8 cellular contexts compared by ENCODE assay signal in genomic region chr16:87869061-87869878, GRCh38. TPM values are rescaled to one million over a fixed set of nuclear protein-coding genes. Genes with fewer than 3 reads are reported as not detected.
DNase-seq lines count a peak whose midpoint lies in the region; ATAC-seq and TF ChIP-seq lines count a peak whose summit lies in the region.
"Not testable (repeated sequence)": the region's sequence is repeated elsewhere in the genome, so short reads cannot be mapped to it uniquely, and the experiment has no call there.

TSS of gene SLC7A5 (minus strand) at chr16:87869507. CDS start at chr16:87869422, 85 bp downstream.

- dilution Hi-C loops in mammary epithelial cell (cut with HindIII; ENCODE audit: low sequenced_read_pairs) = not testable (repeated sequence)

- not testable (repeated sequence) for TF ChIP-seq CTCF in mammary epithelial cell (conservative IDR thresholded peaks at IDR 0.05 in 1 of 2, IDR thresholded peaks at IDR 0.05 in 1 of 2; ENCODE audit: extremely low read depth in 1 of 2, insufficient read depth in 1 of 2, low read depth in 1 of 2, low read length in 2 of 2); gastrocnemius medialis (IDR thresholded peaks at IDR 0.05 in 4 of 5, conservative IDR thresholded peaks at IDR 0.05 in 1 of 5); uterus (IDR thresholded peaks at IDR 0.05)

- peaks cover 34% of the 10 kb centered on the region for H3K4me1 ChIP-seq in mammary epithelial cell (ENCODE audit: insufficient read depth, low read length)
- H3K4me1 ChIP-seq in iPS-20b (ENCODE audit: insufficient read depth, low read length) = peaks cover 13% of the 10 kb centered on the region
- not testable (repeated sequence) for H3K4me1 ChIP-seq in gastrocnemius medialis, uterus

- 7% methylated on average over 5 of the region's 109 CpGs for WGBS in mammary epithelial cell (ENCODE audit: low coverage, missing lambda C conversion rate)

- not testable (repeated sequence) for H3K9me3 ChIP-seq in mammary epithelial cell (replicated peaks; ENCODE audit: insufficient read depth, low read length); iPS-20b (ENCODE audit: insufficient read depth, low read depth, low read length); gastrocnemius medialis; uterus

- TF ChIP-seq POLR2A in gastrocnemius medialis (IDR thresholded peaks at IDR 0.05) = peak; percentile 88 to 89
- peak in 1 of 2 donors; percentile 41 for TF ChIP-seq POLR2A in uterus (IDR thresholded peaks at IDR 0.05)

- ATAC-seq in GM18502 (IDR thresholded peaks at IDR 0.05; ENCODE audit: poor library complexity, unreplicated experiment) (peak; percentile 56), HG02884 (IDR thresholded peaks at IDR 0.05; ENCODE audit: unreplicated experiment) (peak; percentile 50), gastrocnemius medialis (peak; percentile 55 to 73)

- TSS peak; percentile 39 for BruUV-seq in mammary epithelial cell (replicated peaks; lab: Mats Ljungman, UMichigan)

- H3K36me3 ChIP-seq in mammary epithelial cell (ENCODE audit: insufficient read depth, low read length) = peaks cover 18% of the 10 kb centered on the region
- not testable (repeated sequence) for H3K36me3 ChIP-seq in iPS-20b (ENCODE audit: insufficient read depth, low read depth, low read length); gastrocnemius medialis; uterus

- H3K27ac ChIP-seq in mammary epithelial cell (ENCODE audit: insufficient read depth, low read depth, low read length) = peak within 1 kb of the TSS; percentile 75
- H3K27ac ChIP-seq in iPS-20b (ENCODE audit: low read length); uterus: not testable (repeated sequence)
- H3K27ac ChIP-seq in gastrocnemius medialis = peak within 1 kb of the TSS; percentile 27 to 68 (median 42)

- CTCF ChIA-PET in mammary epithelial cell (lab: Charles Lee; ENCODE audit: low non-redundant PET) = interaction anchor here (0.5 to 2.0 kb wide), 2 partner anchors 62 to 90 kb away, joined by 5 to 13 read pairs; no protein-coding TSS in a partner anchor

- H3K9ac ChIP-seq in mammary epithelial cell (ENCODE audit: insufficient read depth, low read length) (peak within 1 kb of the TSS; percentile 79), iPS-20b (ENCODE audit: low read depth, low read length) (peak within 1 kb of the TSS; percentile 68; the same call in 1 of the 2 replicates)

- in situ Hi-C loops in mammary epithelial cell (cut with MboI; ENCODE audit: low sequenced_read_pairs in 2 of 2) = loop anchor here in 1 of 2 donors (5.0 kb wide), 1 partner anchor 92 kb away; no protein-coding TSS in a partner anchor
- in situ Hi-C loops in gastrocnemius medialis (cut with MboI; ENCODE audit: low sequenced_read_pairs in 4 of 4) = not testable (repeated sequence)

- H3K4me3 ChIP-seq in mammary epithelial cell (replicated peaks in 1 of 3; ENCODE audit: insufficient read depth in 1 of 3, low read depth in 2 of 3, low read length in 3 of 3) = peak within 1 kb of the TSS; percentile 81 to 91 (median 86)
- H3K4me3 ChIP-seq in iPS-20b (ENCODE audit: low read length) = peak within 1 kb of the TSS; percentile 80
- H3K4me3 ChIP-seq in gastrocnemius medialis = peak within 1 kb of the TSS; percentile 54 to 67 (median 57)
- peak within 1 kb of the TSS; percentile 16 to 21 for H3K4me3 ChIP-seq in uterus

- DNase-seq in NCI-H2171 (lab: John Stamatoyannopoulos, UW) (peak; percentile 68), mammary epithelial cell (peak; percentile 76), gastrocnemius medialis (peak; percentile 69 to 74), uterus (peak; percentile 33 to 60)
- DNase-seq in activated CD4-positive, CD25-positive, alpha-beta regulatory T cell treated with anti-CD3 and anti-CD28 coated beads, Interleukin-2, amount 50 U/mL, for 72 hours = peak; percentile 93

- peak within 1 kb of the TSS; percentile 13 for H2AFZ ChIP-seq in mammary epithelial cell (ENCODE audit: low read depth, low read length)

- intact Hi-C loops in mammary epithelial cell (cut with micrococcal nuclease); uterus (cut with DNase I; ENCODE audit: low total_unique reads): not testable (repeated sequence)
- intact Hi-C loops in gastrocnemius medialis (cut with DNase I; ENCODE audit: low total_unique reads) = loop anchor here (10.0 kb wide), 1 partner anchor 946 kb away; the partner anchor contains the start of gene APRT

- peaks cover 49% of the 10 kb centered on the region for H3K79me2 ChIP-seq in mammary epithelial cell (ENCODE audit: insufficient read depth, low read length)

- peak within 1 kb of the TSS; percentile 42 for H3K4me2 ChIP-seq in mammary epithelial cell (ENCODE audit: insufficient read depth, low read depth, low read length)

- H4K20me1 ChIP-seq in mammary epithelial cell (ENCODE audit: insufficient read depth, low read length) = peaks cover 14% of the 10 kb centered on the region

- not testable (repeated sequence) for H3K27me3 ChIP-seq in mammary epithelial cell (ENCODE audit: insufficient read depth, low read length); gastrocnemius medialis; uterus
- peaks cover 56% of the 10 kb centered on the region for H3K27me3 ChIP-seq in iPS-20b (ENCODE audit: insufficient read depth, low read length)

RNA-seq across cellular contexts. Expression of gene SLC7A5, which starts in this region (rescaled TPM):
- 1,000 to 10,000 TPM; 1,822 to 2,475 TPM for total RNA-seq in mammary epithelial cell
- 680 TPM for polyA plus RNA-seq in mammary epithelial cell
- polyA minus RNA-seq in mammary epithelial cell = 936 TPM
- 100 to 1,000 TPM in 1 of 4 donors, 10 to 100 TPM in 2, 1 to 10 TPM in 1; 7.0 to 133 (median 19.1) TPM for total RNA-seq in gastrocnemius medialis
- total RNA-seq in uterus = 1 to 10 TPM in 2 of 4 donors, under 1 TPM in 1, not detected in 1; 0.88 to 2.0 (median 1.3) TPM

Comparison
In these comparisons a context has a peak if more than half of its experiments do, and no peak if none do; other contexts are left out.
1. RNA of gene SLC7A5 (total RNA-seq): 1,822 to 2,475 TPM in mammary epithelial cell; 7.0 to 133 TPM in gastrocnemius medialis and 0.88 to 2.0 TPM in uterus; every median in the first group is over 10 times any median in the second.
2. H3K4me3 ChIP-seq: peak in every context shown above with its lines; median percentile 86 in mammary epithelial cell; 80 in iPS-20b; 57 in gastrocnemius medialis; 18 in uterus.
3. Peak in every context shown above with its lines, with median percentiles within 50 percentile points of each other: ATAC-seq and DNase-seq.